12 cellular contexts compared by ENCODE assay signal in genomic region chr14:102589761-102590290, GRCh38. TPM values are rescaled to one million over a fixed set of nuclear protein-coding genes. Genes with fewer than 3 reads are reported as not detected.
DNase-seq lines count a peak whose midpoint lies in the region; ATAC-seq and TF ChIP-seq lines count a peak whose summit lies in the region.
"Had no signal": no experiment of that assay in that cellular context is flagged by ENCODE, and none has a peak within 500 bp of the region (broad histone marks: within the 10 kb centered on the region; RNA-seq: fewer than 3 reads in every experiment).

No MANE protein-coding gene starts in this region.

- peaks cover 20% of the 10 kb centered on the region for H3K4me1 ChIP-seq in vagina
- H3K4me1 ChIP-seq: colonic mucosa had no signal

- peaks cover 2% of the 10 kb centered on the region for H3K36me3 Mint-ChIP-seq in activated naive CD4-positive, alpha-beta T cell treated with anti-CD3 and anti-CD28 coated beads, Interleukin-2, amount 50 U/mL, for 24 hours
- peaks cover 9% of the 10 kb centered on the region for H3K36me3 Mint-ChIP-seq in activated T-helper 2 cell treated with anti-CD3 and anti-CD28 coated beads, Interferon-gamma antibody, Interleukin-2, Interleukin-4, amounts not matched to agents 10 μg/mL and 5 μg/mL and 100 μg/mL, durations not matched to agents 14 hours and 24 hours and 36 hours (ENCODE audit: low read depth)
- H3K36me3 Mint-ChIP-seq in memory B cell: no peaks in the 10 kb centered on the region

- ATAC-seq in memory B cell (ENCODE audit: low read depth) (no peak), Right ventricle myocardium inferior (no peak)
- ATAC-seq: activated naive CD4-positive, alpha-beta T cell treated with anti-CD3 and anti-CD28 coated beads, Interleukin-2, amount 50 U/mL, for 72 hours had no signal

- peak overlapping the region; percentile 3 for H3K27ac Mint-ChIP-seq in activated naive CD4-positive, alpha-beta T cell treated with anti-CD3 and anti-CD28 coated beads, Interleukin-2, amount 50 U/mL, for 24 hours
- no peak overlapping the region for H3K27ac Mint-ChIP-seq in activated T-helper 2 cell treated with anti-CD3 and anti-CD28 coated beads, Interferon-gamma antibody, Interleukin-2, Interleukin-4, amounts not matched to agents 10 μg/mL and 5 μg/mL and 100 μg/mL, durations not matched to agents 14 hours and 24 hours and 36 hours
- peak overlapping the region; percentile 98 for H3K27ac Mint-ChIP-seq in memory B cell
- H3K27ac Mint-ChIP-seq: activated naive CD4-positive, alpha-beta T cell treated with anti-CD3 and anti-CD28 coated beads, Interleukin-2, amount 50 U/mL, for 72 hours had no signal

- H3K27me3 ChIP-seq in vagina: no peaks in the 10 kb centered on the region
- H3K27me3 ChIP-seq: colonic mucosa had no signal

- no peak for TF ChIP-seq POLR2A in vagina (IDR thresholded peaks at IDR 0.05)

- intact Hi-C loops in activated T-helper 2 cell treated with anti-CD3 and anti-CD28 coated beads, Interferon-gamma antibody, Interleukin-2, Interleukin-4, amounts not matched to agents 10 μg/mL and 5 μg/mL and 100 μg/mL, durations not matched to agents 14 hours and 24 hours and 36 hours (cut with micrococcal nuclease): loop anchor here (5.0 kb wide), 3 partner anchors 42 to 273 kb away; partner anchors contain the start of genes TRAF3 and ZNF839
- intact Hi-C loops in vagina (cut with DNase I): loop anchor here (5.0 kb wide), 1 partner anchor 628 kb away; the partner anchor contains the start of gene DYNC1H1
- intact Hi-C loops in Right ventricle myocardium inferior (cut with DNase I): loop anchor here (10.0 kb wide), 3 partner anchors 105 to 225 kb away; partner anchors contain the start of genes CINP and TECPR2

- TF ChIP-seq CTCF in vagina (IDR thresholded peaks at IDR 0.05): no peak

- no peaks in the 10 kb centered on the region for H3K27me3 Mint-ChIP-seq in activated naive CD4-positive, alpha-beta T cell treated with anti-CD3 and anti-CD28 coated beads, Interleukin-2, amount 50 U/mL, for 24 hours
- no peaks in the 10 kb centered on the region for H3K27me3 Mint-ChIP-seq in activated T-helper 2 cell treated with anti-CD3 and anti-CD28 coated beads, Interferon-gamma antibody, Interleukin-2, Interleukin-4, amounts not matched to agents 10 μg/mL and 5 μg/mL and 100 μg/mL, durations not matched to agents 14 hours and 24 hours and 36 hours (ENCODE audit: low read depth)
- H3K27me3 Mint-ChIP-seq in memory B cell: no peaks in the 10 kb centered on the region

- peak overlapping the region; percentile 37 for H3K4me3 Mint-ChIP-seq in activated naive CD4-positive, alpha-beta T cell treated with anti-CD3 and anti-CD28 coated beads, Interleukin-2, amount 50 U/mL, for 24 hours
- H3K4me3 Mint-ChIP-seq in activated T-helper 2 cell treated with anti-CD3 and anti-CD28 coated beads, Interferon-gamma antibody, Interleukin-2, Interleukin-4, amounts not matched to agents 10 μg/mL and 5 μg/mL and 100 μg/mL, durations not matched to agents 14 hours and 24 hours and 36 hours (ENCODE audit: low read depth): peak overlapping the region; percentile 41
- H3K4me3 Mint-ChIP-seq in memory B cell: peak overlapping the region; percentile 31

- H3K36me3 ChIP-seq in vagina: no peaks in the 10 kb centered on the region
- H3K36me3 ChIP-seq: colonic mucosa had no signal

- no peak for DNase-seq in activated naive CD4-positive, alpha-beta T cell (lab: John Stamatoyannopoulos, UW)
- no peak for DNase-seq in activated T-helper 2 cell treated with anti-CD3 and anti-CD28 coated beads, Interferon-gamma antibody, Interleukin-2, Interleukin-4, amounts not matched to agents 10 μg/mL and 5 μg/mL and 100 μg/mL, durations not matched to agents 14 hours and 24 hours and 36 hours (ENCODE audit: low spot score)
- no peak for DNase-seq in memory B cell (ENCODE audit: low spot score in 2 of 2)
- no peak for DNase-seq in vagina (ENCODE audit: extremely low spot score in 2 of 2)
- DNase-seq in NCI-H187 treated with DMSO at 0.1 percent for 48 hours (lab: John Stamatoyannopoulos, UW): no peak
- DNase-seq in NCI-H345 (lab: John Stamatoyannopoulos, UW): no peak
- no peak for DNase-seq in Right ventricle myocardium inferior (ENCODE audit: missing footprints)
- DNase-seq: activated CD4-positive, alpha-beta T cell treated with anti-CD3 and anti-CD28 coated beads for 48 hours; stimulated activated CD8-positive, alpha-beta memory T cell treated with anti-CD3 and anti-CD28 coated beads, Interleukin-4, amount 100 ng/mL, for 48 hours had no signal

- no peaks in the 10 kb centered on the region for H3K9me3 Mint-ChIP-seq in activated naive CD4-positive, alpha-beta T cell treated with anti-CD3 and anti-CD28 coated beads, Interleukin-2, amount 50 U/mL, for 24 hours
- no peaks in the 10 kb centered on the region for H3K9me3 Mint-ChIP-seq in activated T-helper 2 cell treated with anti-CD3 and anti-CD28 coated beads, Interferon-gamma antibody, Interleukin-2, Interleukin-4, amounts not matched to agents 10 μg/mL and 5 μg/mL and 100 μg/mL, durations not matched to agents 14 hours and 24 hours and 36 hours
- H3K9me3 Mint-ChIP-seq in memory B cell: no peaks in the 10 kb centered on the region
- H3K9me3 Mint-ChIP-seq: activated naive CD4-positive, alpha-beta T cell treated with anti-CD3 and anti-CD28 coated beads, Interleukin-2, amount 50 U/mL, for 72 hours had no signal

- no peak overlapping the region for H3K4me3 ChIP-seq in vagina
- H3K4me3 ChIP-seq: colonic mucosa had no signal

- H3K4me1 Mint-ChIP-seq in activated naive CD4-positive, alpha-beta T cell treated with anti-CD3 and anti-CD28 coated beads, Interleukin-2, amount 50 U/mL, for 24 hours: peaks cover 13% of the 10 kb centered on the region
- peaks cover 12% of the 10 kb centered on the region for H3K4me1 Mint-ChIP-seq in activated T-helper 2 cell treated with anti-CD3 and anti-CD28 coated beads, Interferon-gamma antibody, Interleukin-2, Interleukin-4, amounts not matched to agents 10 μg/mL and 5 μg/mL and 100 μg/mL, durations not matched to agents 14 hours and 24 hours and 36 hours (ENCODE audit: low read depth)
- peaks cover 15% of the 10 kb centered on the region for H3K4me1 Mint-ChIP-seq in memory B cell

- no peaks in the 10 kb centered on the region for H3K9me3 ChIP-seq in vagina
- H3K9me3 ChIP-seq: colonic mucosa had no signal

- peak overlapping the region; percentile 98 for H3K27ac ChIP-seq in vagina

RNA-seq across cellular contexts. Expression of gene RCOR1, which starts 2.6 kb away (rescaled TPM):
- total RNA-seq in activated T-helper 2 cell treated with anti-CD3 and anti-CD28 coated beads, Interferon-gamma antibody, Interleukin-2, Interleukin-4, amounts not matched to agents 10 μg/mL and 5 μg/mL and 100 μg/mL, durations not matched to agents 14 hours and 24 hours and 36 hours: 22.2 and 24.3 TPM in 2 replicates
- 24.3 TPM for total RNA-seq in vagina
- 11.9 TPM for total RNA-seq in Right ventricle myocardium inferior
